In the genomic region with DNA sequence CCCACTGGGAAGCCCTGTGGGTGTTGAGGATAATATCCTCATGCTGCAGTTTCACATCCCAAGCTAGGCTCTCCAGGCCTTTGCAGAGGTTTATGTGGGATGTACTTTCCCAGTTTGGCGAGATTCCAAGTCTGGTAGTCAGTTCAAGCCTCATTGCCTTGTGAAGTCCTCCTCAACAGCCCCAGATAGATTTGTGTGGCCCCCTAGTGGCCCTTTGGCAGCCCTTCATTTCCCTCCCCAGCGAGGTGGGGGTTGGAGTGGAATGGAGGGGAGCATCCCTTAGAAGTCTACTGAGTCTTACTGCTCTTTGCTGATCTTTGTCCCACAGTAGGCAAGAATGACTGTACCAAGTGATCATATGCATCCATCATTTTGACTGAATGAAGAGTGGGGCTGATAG, we compare ENCODE assay signal across 8 cellular contexts.
DNase-seq lines count a peak whose midpoint lies in the region; ATAC-seq, FAIRE-seq and TF ChIP-seq lines count a peak whose summit lies in the region.

No MANE protein-coding gene starts in this region.

- no peak for TF ChIP-seq POLR2A in NB4 (IDR thresholded peaks at IDR 0.05; ENCODE audit: extremely low read depth, insufficient read length)
- TF ChIP-seq POLR2A in GM12892 (IDR thresholded peaks at IDR 0.05; ENCODE audit: low read depth, low read length) = no peak

- no peak overlapping the region for H3K27ac ChIP-seq in kidney (ENCODE audit: low read depth in 2 of 2, low read length in 2 of 2)

- no peaks in the 10 kb centered on the region for H3K27me3 Mint-ChIP-seq in activated naive CD4-positive, alpha-beta T cell treated with anti-CD3 and anti-CD28 coated beads for 36 hours (ENCODE audit: low read depth)

- no peaks in the 10 kb centered on the region for H3K36me3 Mint-ChIP-seq in activated naive CD4-positive, alpha-beta T cell treated with anti-CD3 and anti-CD28 coated beads for 36 hours (ENCODE audit: low read depth)

- H3K4me1 Mint-ChIP-seq in activated naive CD4-positive, alpha-beta T cell treated with anti-CD3 and anti-CD28 coated beads for 36 hours (ENCODE audit: low read depth) = no peaks in the 10 kb centered on the region

- H3K9me3 Mint-ChIP-seq in activated naive CD4-positive, alpha-beta T cell treated with anti-CD3 and anti-CD28 coated beads for 36 hours = peaks cover 15% of the 10 kb centered on the region

- H3K36me3 ChIP-seq in kidney (ENCODE audit: control insufficient read depth in 1 of 2, insufficient read depth in 2 of 2, low read length in 2 of 2) = no peaks in the 10 kb centered on the region

- in situ Hi-C loops in astrocyte of the spinal cord (cut with HindIII; ENCODE audit: low sequenced_read_pairs) = no loop called here

- peak; percentile 82 for TF ChIP-seq CTCF in NB4 (IDR thresholded peaks at IDR 0.05; ENCODE audit: low read depth, low read length)
- TF ChIP-seq CTCF in astrocyte of the spinal cord (IDR thresholded peaks at IDR 0.05; ENCODE audit: low read depth, low read length) = peak; percentile 85
- TF ChIP-seq CTCF in kidney (IDR thresholded peaks at IDR 0.05; ENCODE audit: borderline replicate concordance, extremely low read depth, insufficient read depth) = peak; percentile 22

- H3K4me3 ChIP-seq in NB4 (ENCODE audit: low read depth, low read length) (no peak overlapping the region), astrocyte of the spinal cord (ENCODE audit: low read depth, low read length) (no peak overlapping the region), kidney (ENCODE audit: low read length in 2 of 2) (no peak overlapping the region)

- no peak for FAIRE-seq in kidney (lab: Jason Lieb, UNC)
- FAIRE-seq in GM12892 (lab: Jason Lieb, UNC) = no peak

- no peaks in the 10 kb centered on the region for H3K9me3 ChIP-seq in kidney (ENCODE audit: control insufficient read depth in 1 of 2, low read length in 2 of 2)

- H3K27ac Mint-ChIP-seq in activated naive CD4-positive, alpha-beta T cell treated with anti-CD3 and anti-CD28 coated beads for 36 hours = no peak overlapping the region

- no peak for ATAC-seq in GM21619 (IDR thresholded peaks at IDR 0.05; ENCODE audit: unreplicated experiment)

- DNase-seq in DMS153 treated with DMSO at 0.1 percent for 48 hours (lab: John Stamatoyannopoulos, UW; ENCODE audit: unreplicated experiment) (peak; percentile 19), NB4 (ENCODE audit: low read depth) (peak; percentile 47), astrocyte of the spinal cord (ENCODE audit: low read depth, low spot score) (peak; percentile 87), kidney (no peak), GM12892 (ENCODE audit: insufficient read length) (no peak)
- DNase-seq in activated naive CD4-positive, alpha-beta T cell treated with anti-CD3 and anti-CD28 coated beads for 36 hours = no peak
- no peak for DNase-seq in activated effector memory CD4-positive, alpha-beta T cell treated with anti-CD3 and anti-CD28 coated beads, Interleukin-2, amount 50 U/mL, for 16 hours

- H3K9ac ChIP-seq in kidney (ENCODE audit: low read length in 2 of 2) = no peak overlapping the region

- intact Hi-C loops in kidney (cut with DNase I) = no loop called here
- intact Hi-C loops in activated naive CD4-positive, alpha-beta T cell treated with anti-CD3 and anti-CD28 coated beads for 36 hours (cut with micrococcal nuclease) = no loop called here

- CTCF ChIA-PET in activated naive CD4-positive, alpha-beta T cell treated with anti-CD3 and anti-CD28 coated beads for 36 hours (lab: Charles Lee) = no interaction called here

- no peaks in the 10 kb centered on the region for H3K4me1 ChIP-seq in kidney (ENCODE audit: control insufficient read depth in 1 of 2, insufficient read depth in 1 of 2, low read depth in 1 of 2, low read length in 2 of 2)

- no peak overlapping the region for H3K4me3 Mint-ChIP-seq in activated naive CD4-positive, alpha-beta T cell treated with anti-CD3 and anti-CD28 coated beads for 36 hours

Comparison
In these comparisons a context has a peak if more than half of its experiments do, and no peak if none do; other contexts are left out.
1. DNase-seq: peak in DMS153 treated with DMSO at 0.1 percent for 48 hours (single experiment), NB4 (single experiment) and astrocyte of the spinal cord (single experiment); none in kidney (single experiment), activated naive CD4-positive, alpha-beta T cell treated with anti-CD3 and anti-CD28 coated beads for 36 hours (single experiment), GM12892 (single experiment) and activated effector memory CD4-positive, alpha-beta T cell treated with anti-CD3 and anti-CD28 coated beads, Interleukin-2, amount 50 U/mL, for 16 hours (single experiment).
2. CTCF ChIP-seq: peak in every context shown above with its lines; median percentile 85 in astrocyte of the spinal cord; 82 in NB4; 22 in kidney.